Comparison of ENCODE assay signal across 21 cellular contexts in the genomic region with DNA sequence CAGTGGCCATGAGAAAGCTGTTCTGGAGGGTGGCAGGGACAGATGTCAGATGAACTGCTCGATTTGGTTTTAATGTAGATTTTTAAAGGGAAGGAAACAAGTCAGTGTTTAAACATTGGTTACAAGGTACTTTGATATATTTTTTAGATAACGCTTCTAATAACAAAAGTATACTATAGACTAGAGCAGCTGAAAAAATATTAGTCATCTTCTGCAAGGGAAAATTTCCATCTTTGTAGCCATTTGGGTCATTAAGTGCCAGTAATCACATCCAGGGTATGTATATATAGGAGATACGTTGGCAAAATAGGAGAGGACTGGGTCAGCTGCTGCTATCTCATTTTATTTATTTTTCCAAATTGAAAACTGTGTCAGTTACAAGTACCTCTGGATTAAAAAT.
"Had no signal": no experiment of that assay in that cellular context is flagged by ENCODE, and none has a peak within 500 bp of the region (broad histone marks: within the 10 kb centered on the region; RNA-seq: fewer than 3 reads in every experiment).

No MANE protein-coding gene starts in this region.

- H3K36me3 Mint-ChIP-seq: mesothelial cell of epicardium had no signal

- DNase-seq: dorsolateral prefrontal cortex; effector CD4-positive, alpha-beta T cell; effector memory CD4-positive, alpha-beta T cell; erythroblast; esophagus squamous epithelium; foreskin fibroblast; foreskin melanocyte; gastrocnemius medialis; glutamatergic neuron; heart right ventricle; hippocampal formation; left cardiac atrium; left lung; left ventricle myocardium superior; lower lobe of right lung; mesenchymal stem cell; naive thymus-derived CD4-positive, alpha-beta T cell had no signal

- H3K4me1 ChIP-seq: esophagus squamous epithelium, gastrocnemius medialis, heart right ventricle, left lung, lower lobe of right lung had no signal

- H3K4me3 ChIP-seq: coronary artery, dorsolateral prefrontal cortex, esophagus squamous epithelium, gastrocnemius medialis, heart right ventricle, left lung, lower lobe of right lung had no signal

- H3K36me3 ChIP-seq: esophagus squamous epithelium, gastrocnemius medialis, heart right ventricle, left lung, lower lobe of right lung had no signal

- H3K27me3 ChIP-seq: gastrocnemius medialis, heart right ventricle, left lung had no signal

- ATAC-seq: esophagus mucosa; gastrocnemius medialis; heart right ventricle; left cardiac atrium; left lung; left ventricle myocardium superior; lower lobe of right lung; naive thymus-derived CD4-positive, alpha-beta T cell had no signal

- H3K27ac ChIP-seq: coronary artery, dorsolateral prefrontal cortex, epithelial cell of prostate, esophagus squamous epithelium, gastrocnemius medialis, heart right ventricle, left lung, lower lobe of right lung had no signal

- H3K9me3 ChIP-seq: esophagus squamous epithelium, gastrocnemius medialis, lower lobe of right lung had no signal

- H3K27ac Mint-ChIP-seq: mesothelial cell of epicardium; naive thymus-derived CD4-positive, alpha-beta T cell had no signal

- H3K4me1 Mint-ChIP-seq: naive thymus-derived CD4-positive, alpha-beta T cell had no signal

- H3K4me3 Mint-ChIP-seq: mesothelial cell of epicardium; naive thymus-derived CD4-positive, alpha-beta T cell had no signal
